7 cellular contexts compared by ENCODE assay signal in genomic region chr22:49930596-49931412, GRCh38. TPM values are rescaled to one million over a fixed set of nuclear protein-coding genes. Genes with fewer than 3 reads are reported as not detected.
DNase-seq lines count a peak whose midpoint lies in the region; ATAC-seq and TF ChIP-seq lines count a peak whose summit lies in the region.

No MANE protein-coding gene starts in this region.

- no peaks in the 10 kb centered on the region for H4K20me1 ChIP-seq in OCI-LY3 (ENCODE audit: insufficient read depth, low read length)

- H3K4me3 ChIP-seq in OCI-LY3 (ENCODE audit: low read length) (0 out of 2 replicates have a peak overlapping the region, but pooled peaks have one; percentile 25), cardiac muscle cell (no peak overlapping the region)

- H3K27me3 ChIP-seq in OCI-LY3 (ENCODE audit: low read depth, low read length) (no peaks in the 10 kb centered on the region), cardiac muscle cell (peaks cover 17% of the 10 kb centered on the region)

- H3K27ac ChIP-seq in OCI-LY3 (ENCODE audit: low read length) (peak overlapping the region; percentile 11; the same call in 1 of the 2 replicates), cardiac muscle cell (no peak overlapping the region)

- no peak overlapping the region for H3K9ac ChIP-seq in OCI-LY3 (ENCODE audit: low read length)

- H3K27ac Mint-ChIP-seq in activated naive CD8-positive, alpha-beta T cell: peak overlapping the region; percentile 64

- peaks cover 37% of the 10 kb centered on the region for H3K4me1 Mint-ChIP-seq in activated naive CD8-positive, alpha-beta T cell (ENCODE audit: low read depth)

- peaks cover 47% of the 10 kb centered on the region for H3K4me1 ChIP-seq in OCI-LY3 (ENCODE audit: low read length)
- H3K4me1 ChIP-seq in cardiac muscle cell (ENCODE audit: low read depth): peaks cover 10% of the 10 kb centered on the region

- peaks cover 3% of the 10 kb centered on the region for H3K36me3 ChIP-seq in OCI-LY3 (replicated peaks; ENCODE audit: low read depth, low read length)
- H3K36me3 ChIP-seq in cardiac muscle cell: no peaks in the 10 kb centered on the region

- ATAC-seq in HG03108 (IDR thresholded peaks at IDR 0.05; ENCODE audit: unreplicated experiment) (peak; percentile 36), sciatic nerve (peak; percentile 39)

- peaks cover 2% of the 10 kb centered on the region for H3K36me3 Mint-ChIP-seq in activated naive CD8-positive, alpha-beta T cell

- peaks cover 8% of the 10 kb centered on the region; the same call in 1 of the 2 replicates for H3K79me2 ChIP-seq in OCI-LY3 (ENCODE audit: low read length)

- intact Hi-C loops in sciatic nerve (cut with DNase I): no loop called here

- H3K4me2 ChIP-seq in OCI-LY3 (ENCODE audit: low read length): peak overlapping the region; percentile 99

- no peaks in the 10 kb centered on the region for H3K27me3 Mint-ChIP-seq in activated naive CD8-positive, alpha-beta T cell

- H3K9me3 Mint-ChIP-seq in activated naive CD8-positive, alpha-beta T cell (ENCODE audit: low read depth): no peaks in the 10 kb centered on the region

- H3K9me3 ChIP-seq in OCI-LY3 (ENCODE audit: insufficient read depth, low read length) (no peaks in the 10 kb centered on the region), cardiac muscle cell (ENCODE audit: low read depth) (no peaks in the 10 kb centered on the region)

- H2AFZ ChIP-seq in OCI-LY3 (ENCODE audit: low read depth, low read length): no peak overlapping the region

- TF ChIP-seq CTCF in OCI-LY3 (IDR thresholded peaks at IDR 0.05; ENCODE audit: low read depth, low read length) (peak; percentile 65), cardiac muscle cell (IDR thresholded peaks at IDR 0.05; ENCODE audit: low read depth, low read length) (peak; percentile 43)

- peak overlapping the region; percentile 45 for H3K4me3 Mint-ChIP-seq in activated naive CD8-positive, alpha-beta T cell

- peak; percentile 73 for DNase-seq in ELR (ENCODE audit: low read depth)
- DNase-seq in cardiac muscle cell (ENCODE audit: low read depth in 1 of 2, low spot score in 1 of 2): peak; percentile 59 to 87
- DNase-seq in sciatic nerve (ENCODE audit: low spot score): no peak
- no peak for DNase-seq in T1000 (lab: John Stamatoyannopoulos, UW)

RNA-seq across cellular contexts. Expression of gene CRELD2, which starts 12.4 kb away (rescaled TPM):
- total RNA-seq in cardiac muscle cell: 36.0 and 109 TPM in 2 replicates
- polyA plus RNA-seq in cardiac muscle cell: 37.6 and 112 TPM in 2 replicates
- 35.8 TPM for total RNA-seq in sciatic nerve

RNA-seq across cellular contexts. Expression of gene ALG12, which starts 12.6 kb away (rescaled TPM):
- total RNA-seq in cardiac muscle cell (10.5 and 21.0 TPM in 2 replicates), sciatic nerve (13.6 TPM)
- 19.2 and 38.0 TPM in 2 replicates for polyA plus RNA-seq in cardiac muscle cell

RNA-seq across cellular contexts. Expression of gene PIM3, which starts 29.8 kb away (rescaled TPM):
- 37.4 and 62.2 TPM in 2 replicates for total RNA-seq in cardiac muscle cell
- polyA plus RNA-seq in cardiac muscle cell: 46.1 and 74.4 TPM in 2 replicates
- total RNA-seq in sciatic nerve: 62.2 TPM

Comparison
In these comparisons a context has a peak if more than half of its experiments do, and no peak if none do; other contexts are left out.
1. DNase-seq: peak in ELR (single experiment) and cardiac muscle cell (2 of 2); none in sciatic nerve (single experiment) and T1000 (single experiment).